8 cellular contexts compared by ENCODE assay signal in the genomic region with DNA sequence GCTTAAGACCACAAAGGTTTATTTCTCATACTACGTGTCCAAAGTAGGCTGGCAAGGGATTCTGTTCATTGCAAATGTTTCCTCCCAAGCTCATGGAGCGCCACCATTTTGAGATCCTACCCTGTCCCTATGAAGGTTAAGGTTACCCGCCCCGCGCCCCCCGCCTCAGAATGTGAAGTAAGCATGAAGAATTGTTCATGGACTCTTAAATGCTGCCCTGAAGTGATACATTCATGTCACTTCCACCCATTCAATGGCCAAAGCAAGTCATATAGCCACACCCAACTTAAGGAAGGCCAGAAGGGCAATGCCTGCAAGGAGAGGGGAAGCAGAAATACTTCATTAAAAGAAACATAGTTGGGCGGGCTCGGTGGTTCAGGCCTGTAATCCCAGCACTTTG. TPM values are rescaled to one million over a fixed set of nuclear protein-coding genes. Genes with fewer than 3 reads are reported as not detected.
DNase-seq lines count a peak whose midpoint lies in the region; ATAC-seq, FAIRE-seq and TF ChIP-seq lines count a peak whose summit lies in the region.

No MANE protein-coding gene starts in this region.

- no peaks in the 10 kb centered on the region for H3K79me2 ChIP-seq in HCT116 (ENCODE audit: insufficient read depth, low read length)

- H3K4me1 Mint-ChIP-seq in T-cell: peaks cover 15 to 23% (median 21%) of the 10 kb centered on the region in 3 donors

- no peaks in the 10 kb centered on the region for H3K36me3 Mint-ChIP-seq in T-cell

- POLR2A ChIA-PET in HCT116 (lab: Charles Lee): interaction anchor here (1.0 to 1.7 kb wide), 3 partner anchors 10 to 37 kb away, joined by 3 to 14 read pairs (median 5); no protein-coding TSS in a partner anchor
- POLR2A ChIA-PET in T-cell (lab: Charles Lee): interaction anchor here (1.0 to 1.4 kb wide), 2 partner anchors 9 to 17 kb away, joined by 3 to 5 read pairs; no protein-coding TSS in a partner anchor

- H3K9ac ChIP-seq in HCT116 (ENCODE audit: low read length) (peak overlapping the region; percentile 90), iPS-18a (ENCODE audit: low read length) (no peak overlapping the region)

- H2AFZ ChIP-seq in HCT116 (ENCODE audit: low read depth, low read length, poor library complexity, severe bottlenecking): no peak overlapping the region

- no peaks in the 10 kb centered on the region for H3K9me3 ChIP-seq in HCT116 (ENCODE audit: control insufficient read depth in 1 of 2, insufficient read depth in 1 of 2, low read depth in 1 of 2, low read length in 2 of 2)
- H3K9me3 ChIP-seq in iPS-18a (ENCODE audit: control insufficient read depth, low read depth, low read length): no peaks in the 10 kb centered on the region
- H3K9me3 ChIP-seq in small intestine (ENCODE audit: control insufficient read depth, low read depth): no peaks in the 10 kb centered on the region

- H3K36me3 ChIP-seq in HCT116 (ENCODE audit: control insufficient read depth in 1 of 2, insufficient read depth in 2 of 2, low read length in 2 of 2): no peaks in the 10 kb centered on the region
- no peaks in the 10 kb centered on the region for H3K36me3 ChIP-seq in iPS-18a (ENCODE audit: control insufficient read depth, low read depth, low read length)
- no peaks in the 10 kb centered on the region for H3K36me3 ChIP-seq in small intestine (ENCODE audit: control insufficient read depth in 2 of 2, insufficient read depth in 2 of 2, low read length in 2 of 2)

- H3K4me3 Mint-ChIP-seq in T-cell: peak overlapping the region; percentile 76 to 88 (median 82)

- FAIRE-seq in small intestine (lab: Jason Lieb, UNC): no peak

- no peak for TF ChIP-seq RAD21 in HCT116 (IDR thresholded peaks at IDR 0.05; ENCODE audit: low read depth)

- CTCF ChIA-PET in HCT116 (lab: Charles Lee): interaction anchor here (1.0 to 3.5 kb wide), 7 partner anchors 10 to 248 kb away, joined by 3 to 60 read pairs (median 19); no protein-coding TSS in a partner anchor
- CTCF ChIA-PET in T-cell (lab: Charles Lee): interaction anchor here (0.6 to 7.0 kb wide), 29 partner anchors 9 to 210 kb away, joined by 3 to 111 read pairs (median 5); a partner anchor contains a TSS

- intact Hi-C loops in HCT116 (cut with micrococcal nuclease): loop anchor here (10.0 kb wide), 1 partner anchor 250 kb away; no protein-coding TSS in a partner anchor
- intact Hi-C loops in posterior vena cava (cut with DNase I): loop anchor here (5.0 kb wide), 2 partner anchors 33 to 38 kb away; a partner anchor contains a TSS

- H3K4me3 ChIP-seq in HCT116 (replicated peaks in 1 of 2; ENCODE audit: low read depth in 1 of 2, low read length in 2 of 2) (peak overlapping the region; percentile 69 to 74), iPS-18a (ENCODE audit: low read length) (peak overlapping the region; percentile 92), small intestine (ENCODE audit: low read depth in 1 of 2, low read length in 2 of 2) (no peak overlapping the region)

- H4K20me1 ChIP-seq in HCT116 (ENCODE audit: insufficient read depth): no peaks in the 10 kb centered on the region

- H3K9me2 ChIP-seq in HCT116 (ENCODE audit: insufficient read depth): no peaks in the 10 kb centered on the region

- peaks cover 47 to 71% of the 10 kb centered on the region in 2 experiments for H3K4me1 ChIP-seq in HCT116 (ENCODE audit: control insufficient read depth in 1 of 2, insufficient read depth in 2 of 2, low read length in 2 of 2)
- peaks cover 35% of the 10 kb centered on the region for H3K4me1 ChIP-seq in iPS-18a (ENCODE audit: control insufficient read depth, low read depth, low read length)
- peaks cover 4 to 6% of the 10 kb centered on the region in 2 donors for H3K4me1 ChIP-seq in small intestine (ENCODE audit: control insufficient read depth in 2 of 2, insufficient read depth in 1 of 2, low read depth in 1 of 2, low read length in 1 of 2)

- DNase-seq in HCT116 (ENCODE audit: low read depth, low spot score) (no peak), T-cell (no peak), small intestine (peak; percentile 55), posterior vena cava (ENCODE audit: low spot score) (no peak)
- no peak for DNase-seq in stimulated activated naive CD4-positive, alpha-beta T cell (lab: John Stamatoyannopoulos, UW)

- TF ChIP-seq CTCF in HCT116 (IDR thresholded peaks at IDR 0.05 in 2 of 3, conservative IDR thresholded peaks at IDR 0.05 in 1 of 3; ENCODE audit: borderline replicate concordance in 1 of 3, insufficient read depth in 1 of 3, low read depth in 2 of 3, low read length in 2 of 3): no peak

- H3K4me2 ChIP-seq in HCT116 (ENCODE audit: low read length): peak overlapping the region; percentile 92

- TF ChIP-seq POLR2A in HCT116 (IDR thresholded peaks at IDR 0.05; ENCODE audit: borderline replicate concordance, extremely low read depth, insufficient read depth, insufficient read length): no peak
- no peak for TF ChIP-seq POLR2A in GM18505 (IDR thresholded peaks at IDR 0.05; ENCODE audit: borderline replicate concordance, extremely low read depth, insufficient read depth, insufficient read length)

- peak overlapping the region; percentile 95 for H3K27ac ChIP-seq in HCT116 (ENCODE audit: low read depth, low read length)
- H3K27ac ChIP-seq in iPS-18a (ENCODE audit: low read length): no peak overlapping the region
- H3K27ac ChIP-seq in small intestine (ENCODE audit: low read depth in 1 of 2, low read length in 1 of 2): peak overlapping the region; percentile 98 to 99

- H3K27me3 Mint-ChIP-seq in T-cell: no peaks in the 10 kb centered on the region

- BruUV-seq in HCT116 (replicated peaks; lab: Mats Ljungman, UMichigan): no TSS peak

- H3K27me3 ChIP-seq in HCT116 (ENCODE audit: insufficient read depth, low read length) (no peaks in the 10 kb centered on the region), iPS-18a (ENCODE audit: control insufficient read depth, insufficient read depth, low read length) (no peaks in the 10 kb centered on the region), small intestine (ENCODE audit: control insufficient read depth in 2 of 2, insufficient read depth in 2 of 2, low read length in 2 of 2) (no peaks in the 10 kb centered on the region)

- WGBS in small intestine, 3 donors: 74 to 78% (median 77%) methylated on average over 8 of the region's 8 CpGs

- H3K27ac Mint-ChIP-seq in T-cell: peak overlapping the region in 1 of 2 donors; percentile 92

- H3K9me3 Mint-ChIP-seq in T-cell: no peaks in the 10 kb centered on the region

- ATAC-seq in HCT116: no peak
- no peak for ATAC-seq in T-cell (replicated peaks in 1 of 4)
- no peak for ATAC-seq in GM21825 (IDR thresholded peaks at IDR 0.05; ENCODE audit: unreplicated experiment)
- no peak for ATAC-seq in GM18505 (IDR thresholded peaks at IDR 0.05; ENCODE audit: unreplicated experiment)

- RAD21 ChIA-PET in HCT116 (lab: Charles Lee; ENCODE audit: low non-redundant PET in 1 of 2, low total read pairs in 2 of 2, uncharacterized antibody in 2 of 2, unreplicated experiment in 2 of 2): interaction anchor here (1.1 to 1.9 kb wide), 6 partner anchors 13 to 90 kb away, joined by 3 to 16 read pairs (median 7); no protein-coding TSS in a partner anchor

TF ChIP-seq in HCT116, 20 proteins besides CTCF, POLR2A, EP300 and RAD21 (continues in another document):
- TF ChIP-seq EZH2phosphoT487 (IDR thresholded peaks at IDR 0.05; ENCODE audit: borderline replicate concordance) (no peak), CBX3 (IDR thresholded peaks at IDR 0.05; ENCODE audit: low read depth) (no peak), ZNF274 (IDR thresholded peaks at IDR 0.05; ENCODE audit: low read depth, low read length) (no peak), FOSL1 (IDR thresholded peaks at IDR 0.05; ENCODE audit: low read depth) (no peak), SP1 (IDR thresholded peaks at IDR 0.05; ENCODE audit: low read depth) (no peak), SRF (IDR thresholded peaks at IDR 0.05; ENCODE audit: low read depth) (no peak), JUND (IDR thresholded peaks at IDR 0.05) (no peak), EZH2 (IDR thresholded peaks at IDR 0.05) (no peak), ELF1 (IDR thresholded peaks at IDR 0.05; ENCODE audit: borderline replicate concordance, low read depth) (no peak), POLR2AphosphoS5 (IDR thresholded peaks at IDR 0.05; ENCODE audit: low read depth, low read length) (no peak), TCF7L2 (IDR thresholded peaks at IDR 0.05; ENCODE audit: borderline replicate concordance, extremely low read depth, insufficient read depth, insufficient read length) (no peak)

RNA-seq across cellular contexts. Expression of a gene that starts 4.2 kb away (rescaled TPM):
- 0.59 TPM for total RNA-seq in HCT116 (2021; ENCODE audit: unreplicated experiment)
- 0.29 and 0.52 TPM in 2 replicates for polyA plus RNA-seq in HCT116 (2012)
- under 1 TPM in 1 of 5 donors, not detected in 4; 0.49 TPM for total RNA-seq in T-cell
- 100 to 1,000 TPM in 2 of 3 donors, 10 to 100 TPM in 1; 57.9 to 245 (median 133) TPM for polyA plus RNA-seq in small intestine
- total RNA-seq in posterior vena cava: not detected

RNA-seq across cellular contexts. Expression of a gene that starts 6.6 kb away (rescaled TPM):
- total RNA-seq in HCT116 (2021; ENCODE audit: unreplicated experiment): 16.6 TPM
- polyA plus RNA-seq in HCT116 (2012): 10.6 and 13.3 TPM in 2 replicates
- total RNA-seq in T-cell: 10 to 100 TPM in 1 of 5 donors, 1 to 10 TPM in 4; 7.2 to 12.4 (median 8.1) TPM
- 10 to 100 TPM; 56.0 to 69.8 (median 63.2) TPM for polyA plus RNA-seq in small intestine
- total RNA-seq in posterior vena cava: 10 to 100 TPM; 27.0 to 37.6 TPM

RNA-seq across cellular contexts. Expression of a gene that starts 35.0 kb away (rescaled TPM):
- total RNA-seq in HCT116 (2021; ENCODE audit: unreplicated experiment) (6.3 TPM), T-cell (1 to 10 TPM in 2 of 5 donors, under 1 TPM in 3; 0.39 to 3.3 (median 0.85) TPM), posterior vena cava (10 to 100 TPM; 41.4 to 48.6 TPM)
- 4.3 and 4.7 TPM in 2 replicates for polyA plus RNA-seq in HCT116 (2012)
- polyA plus RNA-seq in small intestine: 10 to 100 TPM in 1 of 3 donors, 1 to 10 TPM in 2; 2.2 to 10.8 (median 3.5) TPM

RNA-seq across cellular contexts. Expression of a gene that starts 47.5 kb away (rescaled TPM):
- total RNA-seq in HCT116 (2021; ENCODE audit: unreplicated experiment) (not detected), T-cell (not detected), posterior vena cava (not detected)
- not detected in 2 replicates for polyA plus RNA-seq in HCT116 (2012)
- polyA plus RNA-seq in small intestine: not detected

RNA-seq across cellular contexts. Expression of a gene that starts 50.8 kb away (rescaled TPM):
- total RNA-seq in HCT116 (2021; ENCODE audit: unreplicated experiment) (not detected), T-cell (not detected), posterior vena cava (not detected)
- polyA plus RNA-seq in HCT116 (2012): not detected in 2 replicates
- polyA plus RNA-seq in small intestine: not detected

Comparison
In these comparisons a context has a peak if more than half of its experiments do, and no peak if none do; other contexts are left out.
1. H3K4me3 ChIP-seq: peak in HCT116 (2 of 2) and iPS-18a (single experiment); none in small intestine (0 of 2).